ENCODE assay signal across 12 cellular contexts in the genomic region with DNA sequence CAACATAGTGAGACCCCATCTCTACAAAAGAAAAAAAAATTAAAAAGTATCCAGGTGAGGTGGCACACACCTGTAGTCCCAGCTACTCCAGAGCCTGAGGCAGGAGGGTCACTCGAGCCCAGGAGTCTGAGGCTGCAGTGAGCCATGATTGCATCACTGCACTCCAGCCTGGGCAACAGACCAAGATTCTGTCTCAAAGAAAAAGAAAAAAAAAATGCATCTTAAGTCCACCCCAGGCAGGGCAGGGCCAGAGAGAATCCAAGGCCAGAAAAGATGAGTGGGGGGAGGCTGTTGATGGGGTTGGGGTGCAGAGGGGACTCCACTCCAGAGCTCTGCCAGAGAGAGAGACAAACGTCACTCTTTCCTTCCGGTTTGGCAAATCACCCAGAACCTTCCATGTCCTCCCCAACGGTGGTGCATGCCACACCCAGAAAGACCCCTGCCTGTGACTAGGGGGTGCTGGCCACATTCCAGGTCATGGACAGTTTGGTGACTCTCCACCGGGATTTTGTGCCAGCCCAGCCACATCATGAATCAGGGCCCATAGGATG. TPM values are rescaled to one million over a fixed set of nuclear protein-coding genes. Genes with fewer than 3 reads are reported as not detected.
DNase-seq lines count a peak whose midpoint lies in the region; ATAC-seq and TF ChIP-seq lines count a peak whose summit lies in the region.
"Had no signal": no experiment of that assay in that cellular context is flagged by ENCODE, and none has a peak within 500 bp of the region (broad histone marks: within the 10 kb centered on the region; RNA-seq: fewer than 3 reads in every experiment).

No MANE protein-coding gene starts in this region.

- no peak overlapping the region for H3K14ac ChIP-seq in mesenchymal stem cell (ENCODE audit: low read length in 2 of 2)

- no peak overlapping the region for H2BK120ac ChIP-seq in mesenchymal stem cell (ENCODE audit: low read depth, low read length)

- no peaks in the 10 kb centered on the region for H3K27me3 ChIP-seq in BLaER1
- peaks cover 16 to 37% of the 10 kb centered on the region in 2 experiments for H3K27me3 ChIP-seq in mesenchymal stem cell (ENCODE audit: control insufficient read depth in 1 of 2, insufficient read depth in 1 of 2, low read length in 2 of 2)

- 81% methylated on average over 5 of the region's 5 CpGs for WGBS in mesenchymal stem cell

- no peak overlapping the region for H2AFZ ChIP-seq in mesenchymal stem cell (ENCODE audit: low read depth, low read length)

- peak; percentile 71 for DNase-seq in NCI-H2029 (lab: John Stamatoyannopoulos, UW)
- DNase-seq in cardiac fibroblast (ENCODE audit: low read depth in 2 of 2), result peak; percentile 75 to 77
- peak; percentile 63 for DNase-seq in mesenchymal stem cell
- no peak for DNase-seq in iPS-NIHi7 (ENCODE audit: extremely low spot score)
- DNase-seq in COLO668 (lab: John Stamatoyannopoulos, UW; ENCODE audit: unreplicated experiment), result no peak
- no peak for DNase-seq in dermis blood vessel endothelial cell
- DNase-seq: DMS 273 treated with DMSO at 0.1 percent for 48 hours, NCI-H146 had no signal

- no peak overlapping the region for H2BK5ac ChIP-seq in mesenchymal stem cell (ENCODE audit: low read depth, low read length, poor library complexity, severe bottlenecking)

- no peaks in the 10 kb centered on the region for H3K79me1 ChIP-seq in mesenchymal stem cell (replicated peaks; ENCODE audit: low read length, poor library complexity, severe bottlenecking)

- H3K36me3 ChIP-seq in BLaER1 (no peaks in the 10 kb centered on the region), mesenchymal stem cell (ENCODE audit: control insufficient read depth in 1 of 2, insufficient read depth in 2 of 2, low read depth in 1 of 2, low read length in 2 of 2) (no peaks in the 10 kb centered on the region)

- ATAC-seq in GM19023 (IDR thresholded peaks at IDR 0.05; ENCODE audit: unreplicated experiment), result no peak

- no peak overlapping the region for H3K18ac ChIP-seq in mesenchymal stem cell (ENCODE audit: low read depth in 1 of 2, low read length in 2 of 2)

- TF ChIP-seq CTCF in cardiac fibroblast (IDR thresholded peaks at IDR 0.05; ENCODE audit: low read depth, low read length), result no peak

- H3K23ac ChIP-seq in mesenchymal stem cell (ENCODE audit: low read length in 2 of 2), result no peak overlapping the region

- H3K9ac ChIP-seq in BLaER1, result no peak overlapping the region
- H3K9ac ChIP-seq in mesenchymal stem cell (ENCODE audit: low read length), result no peak overlapping the region

- H3K27ac ChIP-seq in BLaER1, result no peak overlapping the region
- no peak overlapping the region for H3K27ac ChIP-seq in mesenchymal stem cell (ENCODE audit: low read length, poor library complexity, severe bottlenecking)

- no peak overlapping the region for H2BK15ac ChIP-seq in mesenchymal stem cell (ENCODE audit: low read depth, poor library complexity, severe bottlenecking)

- H3K4ac ChIP-seq in mesenchymal stem cell (ENCODE audit: low read depth in 1 of 2, low read length in 2 of 2), result no peak overlapping the region

- no peak overlapping the region for H2AK5ac ChIP-seq in mesenchymal stem cell (ENCODE audit: low read length, severe bottlenecking)

- no peak overlapping the region for H3K4me3 ChIP-seq in BLaER1
- H3K4me3 ChIP-seq in cardiac fibroblast (replicated peaks in 1 of 2; ENCODE audit: low read depth in 2 of 2, low read length in 2 of 2), result no peak overlapping the region
- no peak overlapping the region for H3K4me3 ChIP-seq in mesenchymal stem cell (ENCODE audit: insufficient read depth in 1 of 2, low read depth in 1 of 2, low read length in 2 of 2)

- H3K4me1 ChIP-seq in BLaER1, result peaks cover 12% of the 10 kb centered on the region
- no peaks in the 10 kb centered on the region for H3K4me1 ChIP-seq in mesenchymal stem cell (ENCODE audit: control insufficient read depth, insufficient read depth, low read depth, low read length)

- H2BK12ac ChIP-seq in mesenchymal stem cell (ENCODE audit: low read length in 2 of 2), result peak overlapping the region in 1 of 2 experiments; percentile 32

- peak overlapping the region; percentile 54; the same call in 1 of the 2 replicates for H3K4me2 ChIP-seq in BLaER1
- no peak overlapping the region for H3K4me2 ChIP-seq in mesenchymal stem cell (ENCODE audit: low read length, poor library complexity, severe bottlenecking)

- peak overlapping the region; percentile 27 for H4K91ac ChIP-seq in mesenchymal stem cell (ENCODE audit: low read length)

- H4K8ac ChIP-seq in mesenchymal stem cell (ENCODE audit: low read length), result no peak overlapping the region

- no peaks in the 10 kb centered on the region for H3K9me3 ChIP-seq in BLaER1
- no peaks in the 10 kb centered on the region for H3K9me3 ChIP-seq in mesenchymal stem cell (ENCODE audit: control insufficient read depth, low read length)

- no peaks in the 10 kb centered on the region for H4K20me1 ChIP-seq in BLaER1

RNA-seq across cellular contexts. Expression of gene FUT3, which starts 0.4 kb away (rescaled TPM):
- polyA plus RNA-seq in mesenchymal stem cell (2013, experiment 1 of 2), result not detected
- polyA plus RNA-seq in mesenchymal stem cell (2013, experiment 2 of 2), result not detected
- not detected in 2 replicates for total RNA-seq in dermis blood vessel endothelial cell
- total RNA-seq: activated T-helper 2 cell treated with anti-CD3 and anti-CD28 coated beads, Interferon-gamma antibody, Interleukin-2, Interleukin-4, amounts not matched to agents 10 μg/mL and 5 μg/mL and 100 μg/mL, durations not matched to agents 14 hours and 24 hours and 36 hours; T-helper 2 cell treated with Interferon-gamma antibody and Interleukin-4, amounts not matched to agents 100 ng/mL and 5 ng/mL, for 36 hours had no signal

RNA-seq across cellular contexts. Expression of gene FUT6, which starts 11.3 kb away (rescaled TPM):
- not detected for polyA plus RNA-seq in mesenchymal stem cell (2013, experiment 1 of 2)
- not detected for polyA plus RNA-seq in mesenchymal stem cell (2013, experiment 2 of 2)
- total RNA-seq in dermis blood vessel endothelial cell, result not detected in 2 replicates
- total RNA-seq: activated T-helper 2 cell treated with anti-CD3 and anti-CD28 coated beads, Interferon-gamma antibody, Interleukin-2, Interleukin-4, amounts not matched to agents 10 μg/mL and 5 μg/mL and 100 μg/mL, durations not matched to agents 14 hours and 24 hours and 36 hours; T-helper 2 cell treated with Interferon-gamma antibody and Interleukin-4, amounts not matched to agents 100 ng/mL and 5 ng/mL, for 36 hours had no signal

RNA-seq across cellular contexts. Expression of gene FUT5, which starts 19.5 kb away (rescaled TPM):
- not detected for polyA plus RNA-seq in mesenchymal stem cell (2013, experiment 1 of 2)
- polyA plus RNA-seq in mesenchymal stem cell (2013, experiment 2 of 2), result not detected
- total RNA-seq in dermis blood vessel endothelial cell, result not detected in 2 replicates
- total RNA-seq: activated T-helper 2 cell treated with anti-CD3 and anti-CD28 coated beads, Interferon-gamma antibody, Interleukin-2, Interleukin-4, amounts not matched to agents 10 μg/mL and 5 μg/mL and 100 μg/mL, durations not matched to agents 14 hours and 24 hours and 36 hours; T-helper 2 cell treated with Interferon-gamma antibody and Interleukin-4, amounts not matched to agents 100 ng/mL and 5 ng/mL, for 36 hours had no signal

RNA-seq across cellular contexts. Expression of gene NRTN, which starts 46.0 kb away (rescaled TPM):
- polyA plus RNA-seq in mesenchymal stem cell (2013, experiment 1 of 2), result 2.1 TPM
- polyA plus RNA-seq in mesenchymal stem cell (2013, experiment 2 of 2), result 2.2 TPM
- 0.42 and 0.85 TPM in 2 replicates for total RNA-seq in dermis blood vessel endothelial cell

RNA-seq across cellular contexts. Expression of gene NDUFA11, which starts 52.8 kb away (rescaled TPM):
- polyA plus RNA-seq in mesenchymal stem cell (2013, experiment 1 of 2), result 338 TPM
- polyA plus RNA-seq in mesenchymal stem cell (2013, experiment 2 of 2), result 347 TPM
- 283 and 366 TPM in 2 replicates for total RNA-seq in dermis blood vessel endothelial cell

Comparison
In these comparisons a context has a peak if more than half of its experiments do, and no peak if none do; other contexts are left out.
1. DNase-seq: peak in NCI-H2029 (single experiment), cardiac fibroblast (2 of 2) and mesenchymal stem cell (single experiment); none in iPS-NIHi7 (single experiment), COLO668 (single experiment) and dermis blood vessel endothelial cell (single experiment).